Comparison of ENCODE assay signal across 23 cellular contexts in genomic region chr2:60586081-60586480, GRCh38. TPM values are rescaled to one million over a fixed set of nuclear protein-coding genes. Genes with fewer than 3 reads are reported as not detected.
"Had no signal": no experiment of that assay in that cellular context is flagged by ENCODE, and none has a peak within 500 bp of the region (broad histone marks: within the 10 kb centered on the region; RNA-seq: fewer than 3 reads in every experiment).

No MANE protein-coding gene starts in this region.

- H3K4me3 Mint-ChIP-seq: activated CD4-positive, alpha-beta memory T cell treated with anti-CD3 and anti-CD28 coated beads for 36 hours; activated naive CD8-positive, alpha-beta T cell treated with anti-CD3 and anti-CD28 coated beads, Interleukin-2, amount 10 ng/mL, durations not matched to agents 7 days and 5 days; dendritic cell treated with granulocyte-macrophage colony-stimulating factor and Interleukin-4, amounts not matched to agents 40 ng/mL and 50 ng/mL, for 4 days; naive B cell; stimulated activated effector memory CD8-positive, alpha-beta T cell treated with anti-CD3 and anti-CD28 coated beads, Interleukin-12 subunit alpha, Interleukin-12 subunit beta, amount 100 ng/mL, for 72 hours had no signal

- H3K36me3 Mint-ChIP-seq: activated CD4-positive, alpha-beta memory T cell treated with anti-CD3 and anti-CD28 coated beads for 36 hours; activated naive CD8-positive, alpha-beta T cell treated with anti-CD3 and anti-CD28 coated beads, Interleukin-2, amount 10 ng/mL, durations not matched to agents 7 days and 5 days; stimulated activated effector memory CD8-positive, alpha-beta T cell treated with anti-CD3 and anti-CD28 coated beads, Interleukin-12 subunit alpha, Interleukin-12 subunit beta, amount 100 ng/mL, for 72 hours had no signal

- DNase-seq: activated CD4-positive, alpha-beta memory T cell treated with anti-CD3 and anti-CD28 coated beads for 36 hours; activated CD4-positive, alpha-beta T cell treated with anti-CD3 and anti-CD28 coated beads for 48 hours; activated naive CD4-positive, alpha-beta T cell treated with Interleukin-2 at 50 U/mL for 16 hours; activated naive CD8-positive, alpha-beta T cell treated with anti-CD3 and anti-CD28 coated beads, Interleukin-2, amount 10 ng/mL, durations not matched to agents 7 days and 5 days; activated T-cell treated with anti-CD3 and anti-CD28 coated beads, Interleukin-2, amount 50 U/mL, for 48 hours; effector CD4-positive, alpha-beta T cell; esophagus squamous epithelium; heart right ventricle; islet precursor cell; left colon; lower lobe of right lung; naive B cell; occipital lobe; right lobe of liver; small intestine; stimulated activated CD4-positive, alpha-beta T cell treated with anti-CD3 and anti-CD28 coated beads, Interleukin-2, amount 100 ng/mL, for 24 hours; stomach; T-helper 2 cell; uterus had no signal

- H3K9me3 Mint-ChIP-seq: activated CD4-positive, alpha-beta memory T cell treated with anti-CD3 and anti-CD28 coated beads for 36 hours; activated naive CD8-positive, alpha-beta T cell treated with anti-CD3 and anti-CD28 coated beads, Interleukin-2, amount 10 ng/mL, durations not matched to agents 7 days and 5 days; dendritic cell treated with granulocyte-macrophage colony-stimulating factor and Interleukin-4, amounts not matched to agents 40 ng/mL and 50 ng/mL, for 4 days; stimulated activated effector memory CD8-positive, alpha-beta T cell treated with anti-CD3 and anti-CD28 coated beads, Interleukin-12 subunit alpha, Interleukin-12 subunit beta, amount 100 ng/mL, for 72 hours had no signal

- H3K27ac Mint-ChIP-seq: activated CD4-positive, alpha-beta memory T cell treated with anti-CD3 and anti-CD28 coated beads for 36 hours; activated naive CD8-positive, alpha-beta T cell treated with anti-CD3 and anti-CD28 coated beads, Interleukin-2, amount 10 ng/mL, durations not matched to agents 7 days and 5 days; dendritic cell treated with granulocyte-macrophage colony-stimulating factor and Interleukin-4, amounts not matched to agents 40 ng/mL and 50 ng/mL, for 4 days; naive B cell; stimulated activated effector memory CD8-positive, alpha-beta T cell treated with anti-CD3 and anti-CD28 coated beads, Interleukin-12 subunit alpha, Interleukin-12 subunit beta, amount 100 ng/mL, for 72 hours had no signal

- H3K4me1 Mint-ChIP-seq: activated naive CD8-positive, alpha-beta T cell treated with anti-CD3 and anti-CD28 coated beads, Interleukin-2, amount 10 ng/mL, durations not matched to agents 7 days and 5 days; stimulated activated effector memory CD8-positive, alpha-beta T cell treated with anti-CD3 and anti-CD28 coated beads, Interleukin-12 subunit alpha, Interleukin-12 subunit beta, amount 100 ng/mL, for 72 hours had no signal

- H3K27ac ChIP-seq: esophagus squamous epithelium, heart right ventricle, lower lobe of right lung, right lobe of liver, stomach, suprapubic skin, tibial nerve, uterus had no signal

- ATAC-seq: heart right ventricle; left colon; lower lobe of right lung; right lobe of liver; stimulated activated effector memory CD8-positive, alpha-beta T cell treated with anti-CD3 and anti-CD28 coated beads, Interleukin-12 subunit alpha, Interleukin-12 subunit beta, amount 100 ng/mL, for 72 hours had no signal

- H3K4me3 ChIP-seq: esophagus squamous epithelium, heart right ventricle, lower lobe of right lung, right lobe of liver, stomach, suprapubic skin, tibial nerve, uterus had no signal

- H3K9me3 ChIP-seq: esophagus squamous epithelium, lower lobe of right lung, right lobe of liver, stomach, suprapubic skin, uterus had no signal

- H3K36me3 ChIP-seq: esophagus squamous epithelium, heart right ventricle, lower lobe of right lung, right lobe of liver, stomach, suprapubic skin, tibial nerve, uterus had no signal

- H3K4me1 ChIP-seq: uterus had no signal

- H3K27me3 ChIP-seq: right lobe of liver had no signal

RNA-seq across cellular contexts. Expression of gene BCL11A, which starts 32.6 kb away (rescaled TPM):
- total RNA-seq: activated CD4-positive, alpha-beta memory T cell treated with anti-CD3 and anti-CD28 coated beads for 36 hours had no signal
